Comparison of ENCODE assay signal across 8 cellular contexts in the genomic region with DNA sequence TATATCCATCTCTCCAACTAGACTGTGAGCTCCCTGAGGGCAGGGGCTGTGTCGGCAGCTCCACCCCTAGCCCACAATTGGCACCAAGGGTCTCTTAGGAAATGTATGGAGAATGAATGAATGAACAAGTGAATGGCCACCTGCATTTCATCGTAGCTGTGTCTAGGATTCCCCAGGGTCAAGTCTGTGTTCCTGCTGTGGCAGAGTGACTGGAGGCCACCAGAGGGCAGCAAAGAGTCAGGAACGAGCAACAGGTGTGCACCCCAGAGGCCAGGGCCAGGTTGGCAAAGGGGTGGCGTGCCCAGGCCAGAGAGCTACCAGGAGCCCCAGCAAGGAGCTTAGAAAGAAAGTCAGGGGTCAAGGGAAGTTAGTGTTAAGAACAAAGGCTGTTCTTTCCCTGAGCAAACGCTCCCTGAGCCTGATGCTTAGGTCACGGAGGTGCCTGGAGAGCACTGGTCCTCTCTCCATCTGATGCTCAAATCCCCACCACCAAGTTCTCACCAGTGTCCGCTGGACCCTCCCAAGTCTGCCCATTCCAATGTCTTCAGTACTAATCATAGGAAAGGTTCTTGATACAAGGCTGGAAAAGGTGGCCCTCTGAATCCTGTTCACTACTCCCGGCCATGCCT.
DNase-seq lines count a peak whose midpoint lies in the region; ATAC-seq, FAIRE-seq and TF ChIP-seq lines count a peak whose summit lies in the region.

No MANE protein-coding gene starts in this region.

- DNase-seq in AG09319 (ENCODE audit: extremely low read depth, low read depth), result peak; percentile 12
- DNase-seq in SKM-1 treated with dmso at 0.1 percent for 144 hours (lab: John Stamatoyannopoulos, UW; ENCODE audit: unreplicated experiment), result peak; percentile 67
- peak; percentile 48 for DNase-seq in activated naive CD8-positive, alpha-beta T cell treated with anti-CD3 and anti-CD28 coated beads, Interleukin-2, amount 50 U/mL, for 16 hours (ENCODE audit: low read depth, low spot score)
- no peak for DNase-seq in right atrium auricular region (ENCODE audit: low spot score)
- DNase-seq in small intestine, result peak; percentile 73

- H3K9me3 ChIP-seq in right atrium auricular region, result no peaks in the 10 kb centered on the region
- H3K9me3 ChIP-seq in small intestine (ENCODE audit: control insufficient read depth, low read depth), result no peaks in the 10 kb centered on the region

- H3K4me3 ChIP-seq in KMS-11 (IDR thresholded peaks at IDR 0.05; ENCODE audit: insufficient read depth, low read depth, low read length) (no peak overlapping the region), right atrium auricular region (no peak overlapping the region), small intestine (ENCODE audit: low read depth in 1 of 2, low read length in 2 of 2) (no peak overlapping the region)

- H3K27ac ChIP-seq in KMS-11 (no peak overlapping the region), right atrium auricular region (no peak overlapping the region), small intestine (ENCODE audit: low read depth in 1 of 2, low read length in 1 of 2) (no peak overlapping the region)

- FAIRE-seq in small intestine (lab: Jason Lieb, UNC), result no peak

- WGBS in small intestine, 3 donors, result 49% methylated on average over 8 of the region's 8 CpGs

- H3K36me3 ChIP-seq in KMS-11 (ENCODE audit: insufficient read depth) (no peaks in the 10 kb centered on the region), right atrium auricular region (no peaks in the 10 kb centered on the region), small intestine (ENCODE audit: control insufficient read depth in 2 of 2, insufficient read depth in 2 of 2, low read length in 2 of 2) (no peaks in the 10 kb centered on the region)

- peak; percentile 47 for ATAC-seq in GM18868 (IDR thresholded peaks at IDR 0.05; ENCODE audit: unreplicated experiment)
- ATAC-seq in GM19455 (IDR thresholded peaks at IDR 0.05; ENCODE audit: unreplicated experiment), result no peak

- no peaks in the 10 kb centered on the region for H3K4me1 ChIP-seq in KMS-11 (ENCODE audit: low read depth, poor library complexity, severe bottlenecking)
- H3K4me1 ChIP-seq in right atrium auricular region, result no peaks in the 10 kb centered on the region
- no peaks in the 10 kb centered on the region for H3K4me1 ChIP-seq in small intestine (ENCODE audit: control insufficient read depth in 2 of 2, insufficient read depth in 1 of 2, low read depth in 1 of 2, low read length in 1 of 2)

- H2AFZ ChIP-seq in KMS-11 (ENCODE audit: low read depth), result no peak overlapping the region

- H3K27me3 ChIP-seq in KMS-11 (ENCODE audit: insufficient read depth, low read depth), result peaks cover 5% of the 10 kb centered on the region; the same call in 1 of the 2 replicates
- H3K27me3 ChIP-seq in right atrium auricular region, result no peaks in the 10 kb centered on the region
- H3K27me3 ChIP-seq in small intestine (ENCODE audit: control insufficient read depth in 2 of 2, insufficient read depth in 2 of 2, low read length in 2 of 2), result no peaks in the 10 kb centered on the region

- H4K20me1 ChIP-seq in KMS-11 (ENCODE audit: insufficient read depth), result no peaks in the 10 kb centered on the region

- H3K9ac ChIP-seq in KMS-11, result no peak overlapping the region

- H3K79me2 ChIP-seq in KMS-11 (ENCODE audit: insufficient read depth, low read depth), result no peaks in the 10 kb centered on the region

- no peak overlapping the region for H3K4me2 ChIP-seq in KMS-11

- TF ChIP-seq CTCF in AG09319 (IDR thresholded peaks at IDR 0.05; ENCODE audit: low read depth, low read length), result peak; percentile 91
- TF ChIP-seq CTCF in KMS-11 (conservative IDR thresholded peaks at IDR 0.05; ENCODE audit: low read depth, low read length), result peak; percentile 84
- TF ChIP-seq CTCF in right atrium auricular region (IDR thresholded peaks at IDR 0.05), result peak; percentile 72 to 85
